In the genomic region with DNA sequence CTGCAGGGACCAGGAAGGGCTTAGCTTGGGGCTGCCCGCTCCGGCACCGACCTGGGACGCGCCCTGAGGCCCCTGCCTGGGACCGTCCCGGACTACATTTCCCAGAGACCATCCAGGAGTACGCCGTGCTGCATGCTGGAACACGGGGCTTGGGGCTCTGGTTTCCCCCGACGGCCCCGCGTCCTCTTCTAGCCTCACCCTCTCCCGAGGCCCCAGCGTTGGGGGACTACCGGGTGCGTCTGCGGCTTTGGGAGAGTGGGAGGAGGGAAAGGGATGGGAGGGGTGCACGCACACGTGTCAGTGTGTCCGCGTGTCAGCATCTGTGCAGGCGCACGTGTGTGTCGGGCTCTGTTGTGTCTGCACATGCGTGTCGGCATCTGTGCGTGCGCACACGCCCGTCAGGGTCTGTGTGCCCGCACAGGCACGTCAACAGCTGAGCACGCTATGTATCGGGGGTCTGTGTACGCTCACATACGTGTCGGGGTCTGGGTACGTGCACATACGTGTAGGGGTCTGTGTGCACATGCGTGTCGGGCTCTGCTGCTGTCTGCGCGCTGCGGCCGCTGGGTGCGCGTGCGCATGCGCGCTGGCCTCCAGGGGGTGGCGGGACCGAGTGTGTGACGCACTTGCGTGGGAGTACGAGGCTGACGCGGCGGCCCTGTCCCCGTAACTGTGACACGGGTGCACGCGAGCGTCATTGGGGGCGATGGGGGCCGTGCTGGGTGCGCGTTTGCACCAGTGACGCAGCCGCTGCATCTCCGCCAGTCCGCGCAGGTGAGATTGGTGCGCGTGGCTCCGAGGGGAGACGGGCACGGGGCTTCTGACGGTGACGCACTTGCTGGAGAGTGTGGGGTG, we compare ENCODE assay signal across 8 cellular contexts. TPM values are rescaled to one million over a fixed set of nuclear protein-coding genes. Genes with fewer than 3 reads are reported as not detected.
DNase-seq lines count a peak whose midpoint lies in the region; ATAC-seq and TF ChIP-seq lines count a peak whose summit lies in the region.

A gene (plus strand): TSS at position 623 of the 855 bp plus-strand sequence. CDS start 31,232 bp downstream, outside the sequence.

- TF ChIP-seq POLR2A in GM18951 (IDR thresholded peaks at IDR 0.05; ENCODE audit: extremely low read depth, insufficient read depth, insufficient read length): peak; percentile 57

- H3K4me1 ChIP-seq in upper lobe of right lung: no peaks in the 10 kb centered on the region

- H3K36me3 ChIP-seq in upper lobe of right lung: peaks cover 15% of the 10 kb centered on the region

- DNase-seq in AG08396 (ENCODE audit: low spot score): peak; percentile 87
- peak; percentile 52 for DNase-seq in SK-MEL-5 (ENCODE audit: low read depth, low spot score)
- peak; percentile 69 for DNase-seq in activated naive CD8-positive, alpha-beta T cell treated with anti-CD3 and anti-CD28 coated beads, Interleukin-2, amount 50 U/mL, for 16 hours (ENCODE audit: low read depth, low spot score)
- DNase-seq in left cardiac atrium: peak; percentile 89
- DNase-seq in progenitor cell of endocrine pancreas (ENCODE audit: low spot score, unreplicated experiment): peak; percentile 68
- DNase-seq in upper lobe of right lung: peak; percentile 93

- TF ChIP-seq CTCF in progenitor cell of endocrine pancreas (IDR thresholded peaks at IDR 0.05; ENCODE audit: unreplicated experiment): no peak
- no peak for TF ChIP-seq CTCF in upper lobe of right lung (IDR thresholded peaks at IDR 0.05)

- intact Hi-C loops in left cardiac atrium (cut with DNase I) (no loop called here), upper lobe of right lung (cut with DNase I) (no loop called here)

- H3K4me1 Mint-ChIP-seq in progenitor cell of endocrine pancreas (ENCODE audit: low read depth): peaks cover 7% of the 10 kb centered on the region

- H3K9me3 Mint-ChIP-seq in progenitor cell of endocrine pancreas (ENCODE audit: low read depth): no peaks in the 10 kb centered on the region

- H3K27me3 ChIP-seq in upper lobe of right lung: no peaks in the 10 kb centered on the region

- no peaks in the 10 kb centered on the region for H3K9me3 ChIP-seq in upper lobe of right lung

- H3K4me3 ChIP-seq in upper lobe of right lung: peak within 1 kb of the TSS; percentile 62

- in situ Hi-C loops in GM18951 (cut with MboI; ENCODE audit: low sequenced_read_pairs, unreplicated experiment): no loop called here
- in situ Hi-C loops in SK-MEL-5 (cut with HindIII; ENCODE audit: low pct_unique_long_range_greater_than_20kb, low sequenced_read_pairs): no loop called here

- H3K27me3 Mint-ChIP-seq in progenitor cell of endocrine pancreas: no peaks in the 10 kb centered on the region

- ATAC-seq in HG03354 (IDR thresholded peaks at IDR 0.05; ENCODE audit: poor library complexity, severe bottlenecking, unreplicated experiment) (peak; percentile 75), left cardiac atrium (peak; percentile 91 to 93), upper lobe of right lung (peak; percentile 91)

- H3K27ac Mint-ChIP-seq in progenitor cell of endocrine pancreas: peak within 1 kb of the TSS; percentile 92

- H3K4me3 Mint-ChIP-seq in progenitor cell of endocrine pancreas (ENCODE audit: low read depth): peak within 1 kb of the TSS; percentile 90

- peak within 1 kb of the TSS; percentile 86 for H3K27ac ChIP-seq in upper lobe of right lung

- H3K36me3 Mint-ChIP-seq in progenitor cell of endocrine pancreas (ENCODE audit: insufficient read depth): no peaks in the 10 kb centered on the region

RNA-seq across cellular contexts. Expression of the gene that starts here (rescaled TPM):
- 4.3 and 7.7 TPM in 2 replicates for total RNA-seq in SK-MEL-5 (2014; rRNA removed; shearing (Covaris generic))
- 3.8 and 4.6 TPM in 2 replicates for polyA plus RNA-seq in SK-MEL-5 (2015; cell fraction: cytosol; rRNA removed)
- polyA plus RNA-seq in SK-MEL-5 (2015; cell fraction: nucleus; rRNA removed): 46.0 and 60.0 TPM in 2 replicates
- total RNA-seq in left cardiac atrium: 10 to 100 TPM; 10.4 to 36.1 TPM
- total RNA-seq in progenitor cell of endocrine pancreas: 29.0 and 29.9 TPM in 2 replicates
- total RNA-seq in upper lobe of right lung: 30.1 TPM

Comparison
In these comparisons a context has a peak if more than half of its experiments do, and no peak if none do; other contexts are left out.
1. Peak in every context shown above with its lines: DNase-seq, ATAC-seq, H3K4me3 ChIP-seq and H3K27ac ChIP-seq.